1 cellular context compared by ENCODE assay signal in the genomic region with DNA sequence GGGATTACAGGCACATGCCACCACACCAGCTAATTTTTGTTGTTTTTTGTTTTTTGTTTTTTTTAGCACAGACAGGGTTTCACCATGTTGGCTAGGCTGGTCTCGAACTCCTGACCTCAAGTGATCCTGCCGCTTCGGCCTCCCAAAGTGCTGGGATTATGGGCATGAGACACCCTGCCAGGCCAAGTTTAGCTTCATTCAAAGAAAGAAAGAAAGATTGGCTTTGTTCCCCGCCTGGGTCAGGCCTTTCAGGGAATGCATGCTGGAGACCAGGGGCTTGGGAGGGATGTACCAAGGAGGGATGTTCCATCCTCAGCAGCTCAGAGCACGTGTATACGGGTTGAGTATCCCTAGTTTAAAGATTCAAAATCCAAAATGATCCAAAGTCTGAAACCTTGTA.
TF ChIP-seq lines count a peak whose summit lies in the region.

No MANE protein-coding gene starts in this region.

TF ChIP-seq in H1, 55 proteins besides CTCF, POLR2A, EP300 and RAD21:
- peak; percentile 55; the same call in 1 of the 2 replicates for TF ChIP-seq KDM1A (IDR thresholded peaks at IDR 0.05; ENCODE audit: borderline replicate concordance, low read length)
- TF ChIP-seq, protein P1, sequence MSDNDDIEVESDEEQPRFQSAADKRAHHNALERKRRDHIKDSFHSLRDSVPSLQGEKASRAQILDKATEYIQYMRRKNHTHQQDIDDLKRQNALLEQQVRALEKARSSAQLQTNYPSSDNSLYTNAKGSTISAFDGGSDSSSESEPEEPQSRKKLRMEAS (IDR thresholded peaks at IDR 0.05): peak; percentile 32; the same call in 1 of the 2 replicates
- no peak for TF ChIP-seq EZH2 (IDR thresholded peaks at IDR 0.05; ENCODE audit: low read depth, low read length, severe bottlenecking)
- TF ChIP-seq, protein P2, sequence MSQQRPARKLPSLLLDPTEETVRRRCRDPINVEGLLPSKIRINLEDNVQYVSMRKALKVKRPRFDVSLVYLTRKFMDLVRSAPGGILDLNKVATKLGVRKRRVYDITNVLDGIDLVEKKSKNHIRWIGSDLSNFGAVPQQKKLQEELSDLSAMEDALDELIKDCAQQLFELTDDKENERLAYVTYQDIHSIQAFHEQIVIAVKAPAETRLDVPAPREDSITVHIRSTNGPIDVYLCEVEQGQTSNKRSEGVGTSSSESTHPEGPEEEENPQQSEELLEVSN (IDR thresholded peaks at IDR 0.05): peak; percentile 27; the same call in 1 of the 2 replicates
- TF ChIP-seq GABPA (IDR thresholded peaks at IDR 0.05; ENCODE audit: borderline replicate concordance, insufficient read depth, low read length): no peak
